Comparison of ENCODE assay signal across 8 cellular contexts in genomic region chr9:2126331-2126789, GRCh38.
DNase-seq lines count a peak whose midpoint lies in the region; ATAC-seq and TF ChIP-seq lines count a peak whose summit lies in the region.

No MANE protein-coding gene starts in this region.

- no peaks in the 10 kb centered on the region for H3K36me3 ChIP-seq in hepatocyte (replicated peaks; ENCODE audit: insufficient read depth, low read depth)

- peaks cover 93% of the 10 kb centered on the region for H3K36me3 Mint-ChIP-seq in stimulated activated effector memory CD8-positive, alpha-beta T cell treated with anti-CD3 and anti-CD28 coated beads, Interleukin-12 subunit alpha, Interleukin-12 subunit beta, amount 100 ng/mL, for 72 hours

- no peaks in the 10 kb centered on the region for H3K9me3 Mint-ChIP-seq in stimulated activated effector memory CD8-positive, alpha-beta T cell treated with anti-CD3 and anti-CD28 coated beads, Interleukin-12 subunit alpha, Interleukin-12 subunit beta, amount 100 ng/mL, for 72 hours

- no peak for TF ChIP-seq CTCF in hepatocyte (IDR thresholded peaks at IDR 0.05; ENCODE audit: poor library complexity)

- H3K4me3 ChIP-seq in hepatocyte, result no peak overlapping the region

- peaks cover 55% of the 10 kb centered on the region for H3K4me1 Mint-ChIP-seq in stimulated activated effector memory CD8-positive, alpha-beta T cell treated with anti-CD3 and anti-CD28 coated beads, Interleukin-12 subunit alpha, Interleukin-12 subunit beta, amount 100 ng/mL, for 72 hours

- H3K27ac ChIP-seq in angular gyrus (ENCODE audit: low read depth, low read length) (peak overlapping the region; percentile 29), hepatocyte (peak overlapping the region; percentile 34)

- no peaks in the 10 kb centered on the region for H3K79me2 ChIP-seq in hepatocyte

- H4K20me1 ChIP-seq in hepatocyte (ENCODE audit: insufficient read depth, poor library complexity, severe bottlenecking), result no peaks in the 10 kb centered on the region

- ATAC-seq in GM19395 (IDR thresholded peaks at IDR 0.05; ENCODE audit: unreplicated experiment) (peak; percentile 24), GM18511 (IDR thresholded peaks at IDR 0.05; ENCODE audit: unreplicated experiment) (no peak), HG03439 (IDR thresholded peaks at IDR 0.05; ENCODE audit: unreplicated experiment) (no peak)
- no peak for ATAC-seq in stimulated activated effector memory CD8-positive, alpha-beta T cell treated with anti-CD3 and anti-CD28 coated beads, Interleukin-12 subunit alpha, Interleukin-12 subunit beta, amount 100 ng/mL, for 72 hours

- no peak overlapping the region for H3K27ac Mint-ChIP-seq in stimulated activated effector memory CD8-positive, alpha-beta T cell treated with anti-CD3 and anti-CD28 coated beads, Interleukin-12 subunit alpha, Interleukin-12 subunit beta, amount 100 ng/mL, for 72 hours

- no peak for DNase-seq in hepatocyte (ENCODE audit: low spot score)
- DNase-seq in stimulated activated effector memory CD8-positive, alpha-beta T cell treated with anti-CD3 and anti-CD28 coated beads, Interleukin-12 subunit alpha, Interleukin-12 subunit beta, amount 100 ng/mL, for 72 hours (ENCODE audit: low spot score in 2 of 2), result no peak
- no peak for DNase-seq in NK-92 (lab: John Stamatoyannopoulos, UW; ENCODE audit: unreplicated experiment)
- no peak for DNase-seq in NCI-H2107 treated with DMSO at 0.1 percent for 48 hours (lab: John Stamatoyannopoulos, UW; ENCODE audit: unreplicated experiment)

- no peaks in the 10 kb centered on the region for H3K27me3 ChIP-seq in hepatocyte

- no peaks in the 10 kb centered on the region for H3K4me1 ChIP-seq in hepatocyte (ENCODE audit: insufficient read depth)

- 89% methylated on average over 4 of the region's 4 CpGs for WGBS in hepatocyte (ENCODE audit: low lambda C conversion rate, missing lambda C conversion rate)

- no peaks in the 10 kb centered on the region for H3K9me2 ChIP-seq in hepatocyte (replicated peaks; ENCODE audit: insufficient read depth)

- H3K4me2 ChIP-seq in hepatocyte, result peak overlapping the region; percentile 19

- no peaks in the 10 kb centered on the region for H3K9me3 ChIP-seq in hepatocyte (ENCODE audit: low read depth)

- H3K4me3 Mint-ChIP-seq in stimulated activated effector memory CD8-positive, alpha-beta T cell treated with anti-CD3 and anti-CD28 coated beads, Interleukin-12 subunit alpha, Interleukin-12 subunit beta, amount 100 ng/mL, for 72 hours, result peak overlapping the region; percentile 9

- no peak overlapping the region for H2AFZ ChIP-seq in hepatocyte
